ENCODE assay signal across 13 cellular contexts in the genomic region with DNA sequence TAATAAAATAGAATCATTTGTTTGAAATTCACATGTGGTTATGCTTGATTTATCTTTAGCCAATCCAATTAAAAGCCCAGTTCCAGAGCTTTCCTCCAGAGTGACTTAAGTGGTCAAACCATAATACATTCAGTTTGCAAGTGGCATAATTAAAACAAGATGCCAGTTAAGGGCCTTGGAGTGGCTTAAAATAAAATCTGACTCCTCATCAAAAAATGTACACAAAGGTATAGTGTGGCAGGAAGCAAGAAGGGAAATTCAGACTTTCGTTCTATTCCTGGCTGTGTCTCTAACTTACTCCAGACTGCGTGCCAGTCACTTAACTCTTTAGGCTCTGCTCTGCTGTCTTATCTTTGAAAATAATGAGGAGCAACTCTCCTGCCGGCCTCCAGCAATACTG.
DNase-seq lines count a peak whose midpoint lies in the region; ATAC-seq and TF ChIP-seq lines count a peak whose summit lies in the region.
"Had no signal": no experiment of that assay in that cellular context is flagged by ENCODE, and none has a peak within 500 bp of the region (broad histone marks: within the 10 kb centered on the region; RNA-seq: fewer than 3 reads in every experiment).

No MANE protein-coding gene starts in this region.

- DNase-seq in A673 (ENCODE audit: low spot score) (peak; percentile 94), GM03348 (ENCODE audit: low spot score) (peak; percentile 52), PC-3 (peak; percentile 63), fibroblast of villous mesenchyme (ENCODE audit: low read depth) (peak; percentile 60), NCI-H2107 treated with DMSO at 0.1 percent for 48 hours (lab: John Stamatoyannopoulos, UW; ENCODE audit: unreplicated experiment) (no peak)
- DNase-seq: activated CD4-positive, CD25-positive, alpha-beta regulatory T cell; NCI-H226; occipital lobe; T-helper 1 cell had no signal

- H3K9me3 ChIP-seq in A673 (ENCODE audit: low read depth, low read length, poor library complexity, severe bottlenecking): no peaks in the 10 kb centered on the region
- no peaks in the 10 kb centered on the region for H3K9me3 ChIP-seq in PC-3 (ENCODE audit: low read length)
- H3K9me3 ChIP-seq: esophagus muscularis mucosa had no signal

- BruUV-seq in A673 (replicated peaks; lab: Mats Ljungman, UMichigan): no TSS peak
- BruUV-seq in PC-3 (replicated peaks; lab: Mats Ljungman, UMichigan): no TSS peak

- H3K9me2 ChIP-seq in PC-3 (replicated peaks; ENCODE audit: low read length): no peaks in the 10 kb centered on the region

- H3K4me3 ChIP-seq in A673 (ENCODE audit: low read depth, low read length, poor library complexity, severe bottlenecking) (peak overlapping the region; percentile 49), PC-3 (ENCODE audit: low read length) (no peak overlapping the region), fibroblast of villous mesenchyme (ENCODE audit: low read depth, low read length) (no peak overlapping the region)
- H3K4me3 ChIP-seq: esophagus muscularis mucosa had no signal

- peaks cover 54% of the 10 kb centered on the region for H3K4me1 ChIP-seq in A673 (ENCODE audit: insufficient read depth, low read length, poor library complexity, severe bottlenecking)
- peaks cover 31% of the 10 kb centered on the region for H3K4me1 ChIP-seq in PC-3 (ENCODE audit: insufficient read depth, low read length)

- peak overlapping the region; percentile 73 for H3K27ac ChIP-seq in A673 (ENCODE audit: low read depth, low read length, poor library complexity, severe bottlenecking)
- peak overlapping the region; percentile 28; the same call in 1 of the 2 replicates for H3K27ac ChIP-seq in PC-3 (ENCODE audit: low read length)
- H3K27ac ChIP-seq: esophagus muscularis mucosa had no signal

- no peaks in the 10 kb centered on the region for H3K27me3 ChIP-seq in A673 (replicated peaks; ENCODE audit: insufficient read depth, low read depth, low read length, poor library complexity)
- no peaks in the 10 kb centered on the region for H3K27me3 ChIP-seq in PC-3 (ENCODE audit: low read length)
- H3K27me3 ChIP-seq: esophagus muscularis mucosa had no signal

- peak overlapping the region; percentile 42 for H3K4me2 ChIP-seq in PC-3 (ENCODE audit: low read length)

- no peaks in the 10 kb centered on the region for H4K20me1 ChIP-seq in PC-3 (ENCODE audit: low read length)

- intact Hi-C loops in A673 (cut with micrococcal nuclease; ENCODE audit: unreplicated experiment): no loop called here
- intact Hi-C loops in PC-3 (cut with micrococcal nuclease): no loop called here

- no peaks in the 10 kb centered on the region for H3K79me2 ChIP-seq in PC-3 (ENCODE audit: low read length)

- peak overlapping the region; percentile 20; the same call in 1 of the 2 replicates for H2AFZ ChIP-seq in PC-3 (ENCODE audit: low read length)

- ATAC-seq in PC-3 (peak; percentile 82), HG03460 (IDR thresholded peaks at IDR 0.05; ENCODE audit: unreplicated experiment) (no peak), GM19467 (IDR thresholded peaks at IDR 0.05; ENCODE audit: unreplicated experiment) (no peak), GM18511 (IDR thresholded peaks at IDR 0.05; ENCODE audit: unreplicated experiment) (no peak)

- TF ChIP-seq CTCF in A673 (conservative IDR thresholded peaks at IDR 0.05; ENCODE audit: low read depth, low read length): no peak; the same call in 1 of the 2 replicates
- TF ChIP-seq CTCF in PC-3 (conservative IDR thresholded peaks at IDR 0.05; ENCODE audit: low read depth, low read length): no peak
- no peak for TF ChIP-seq CTCF in fibroblast of villous mesenchyme (IDR thresholded peaks at IDR 0.05; ENCODE audit: insufficient read depth, low read depth, low read length)

- POLR2A ChIA-PET in A673 (lab: Charles Lee; ENCODE audit: low non-redundant PET) (interaction anchor here (0.5 to 0.6 kb wide), 2 partner anchors 126 to 130 kb away, joined by 3 to 10 read pairs; no protein-coding TSS in a partner anchor), PC-3 (lab: Charles Lee; ENCODE audit: unreplicated experiment) (no interaction called here)

- CTCF ChIA-PET in A673 (lab: Charles Lee): no interaction called here
- CTCF ChIA-PET in PC-3 (lab: Charles Lee): no interaction called here

- H3F3A ChIP-seq in PC-3 (ENCODE audit: low read length, unreplicated experiment): no peaks in the 10 kb centered on the region

- H3K9ac ChIP-seq in PC-3 (ENCODE audit: low read length): no peak overlapping the region

- H3K36me3 ChIP-seq in A673 (ENCODE audit: insufficient read depth, low read length, poor library complexity, severe bottlenecking) (no peaks in the 10 kb centered on the region), PC-3 (ENCODE audit: low read depth, low read length) (no peaks in the 10 kb centered on the region)
- H3K36me3 ChIP-seq: esophagus muscularis mucosa had no signal
